In the genomic region with DNA sequence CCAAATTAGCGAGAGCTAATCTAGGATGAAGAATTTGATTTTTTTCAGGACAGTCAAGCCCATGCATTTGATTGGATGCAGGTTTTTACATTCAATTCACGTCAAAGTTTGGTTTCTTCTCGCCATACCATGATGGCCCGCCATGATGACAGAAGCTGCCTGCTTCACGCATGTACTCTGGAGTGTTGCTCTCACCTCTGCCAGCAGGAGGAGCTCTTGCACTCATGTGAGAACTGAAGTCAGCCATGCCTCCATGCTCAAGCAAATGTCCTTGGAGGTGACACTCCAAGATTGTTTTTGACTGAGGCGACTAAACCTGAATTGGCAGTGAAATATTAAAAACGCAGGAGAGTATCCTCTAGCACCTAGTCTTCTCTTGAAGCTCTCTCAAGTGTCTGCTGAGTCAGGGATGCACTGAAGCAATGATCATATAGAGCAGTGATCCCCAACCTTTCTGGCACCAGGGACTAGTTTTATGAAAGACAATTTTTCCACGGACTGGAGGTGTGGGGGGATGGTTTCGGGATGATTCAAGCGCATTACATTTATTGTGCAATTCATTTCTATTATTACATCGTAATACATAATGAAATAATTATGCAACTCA, we compare ENCODE assay signal across 8 cellular contexts.
DNase-seq lines count a peak whose midpoint lies in the region; ATAC-seq and TF ChIP-seq lines count a peak whose summit lies in the region.

No MANE protein-coding gene starts in this region.

- no peaks in the 10 kb centered on the region for H3K36me3 ChIP-seq in fibroblast of lung (ENCODE audit: control insufficient read depth, insufficient read depth, low read length)

- no peaks in the 10 kb centered on the region for H3K36me3 Mint-ChIP-seq in activated CD4-positive, alpha-beta memory T cell treated with anti-CD3 and anti-CD28 coated beads, Interleukin-2, amount 10 ng/mL, durations not matched to agents 7 days and 5 days (ENCODE audit: low read depth)
- no peaks in the 10 kb centered on the region for H3K36me3 Mint-ChIP-seq in osteocyte (ENCODE audit: unreplicated experiment)

- no peak overlapping the region for H2AFZ ChIP-seq in fibroblast of lung (ENCODE audit: low read length)

- no peaks in the 10 kb centered on the region for H3K9me3 ChIP-seq in fibroblast of lung (ENCODE audit: control insufficient read depth, insufficient read depth, low read depth, low read length)

- CTCF ChIA-PET in activated CD4-positive, alpha-beta memory T cell treated with anti-CD3 and anti-CD28 coated beads, Interleukin-2, amount 10 ng/mL, durations not matched to agents 7 days and 5 days (lab: Charles Lee) = interaction anchor here (0.6 to 3.2 kb wide), 11 partner anchors 9 to 1319 kb away, joined by 3 to 12 read pairs (median 4); no protein-coding TSS in a partner anchor

- TF ChIP-seq CTCF in fibroblast of lung (conservative IDR thresholded peaks at IDR 0.05 in 1 of 2, IDR thresholded peaks at IDR 0.05 in 1 of 2; ENCODE audit: low read depth in 1 of 2, low read length in 2 of 2) = peak; percentile 57 to 65
- TF ChIP-seq CTCF in osteocyte (IDR thresholded peaks at IDR 0.05) = peak; percentile 61

- H3K9me3 Mint-ChIP-seq in activated CD4-positive, alpha-beta memory T cell treated with anti-CD3 and anti-CD28 coated beads, Interleukin-2, amount 10 ng/mL, durations not matched to agents 7 days and 5 days = no peaks in the 10 kb centered on the region
- H3K9me3 Mint-ChIP-seq in osteocyte (ENCODE audit: unreplicated experiment) = no peaks in the 10 kb centered on the region

- DNase-seq in Ammon's horn (ENCODE audit: low spot score) (peak; percentile 20), NCI-H446 treated with DMSO at 0.1 percent for 48 hours (lab: John Stamatoyannopoulos, UW) (peak; percentile 31), fibroblast of lung (ENCODE audit: low read depth in 2 of 2) (peak; percentile 34 to 42), osteocyte (ENCODE audit: extremely low spot score, unreplicated experiment) (no peak), DMS79 (lab: John Stamatoyannopoulos, UW) (no peak)
- peak; percentile 61 for DNase-seq in activated CD4-positive, alpha-beta memory T cell treated with anti-CD3 and anti-CD28 coated beads, Interleukin-2, amount 10 ng/mL, durations not matched to agents 7 days and 5 days

- POLR2A ChIA-PET in activated CD4-positive, alpha-beta memory T cell treated with anti-CD3 and anti-CD28 coated beads, Interleukin-2, amount 10 ng/mL, durations not matched to agents 7 days and 5 days (lab: Charles Lee) = no interaction called here

- no peak overlapping the region for H3K9ac ChIP-seq in fibroblast of lung (ENCODE audit: insufficient read depth, low read length)

- H3K27me3 ChIP-seq in fibroblast of lung (ENCODE audit: control insufficient read depth, insufficient read depth, low read length) = no peaks in the 10 kb centered on the region

- ATAC-seq in GM18520 (IDR thresholded peaks at IDR 0.05; ENCODE audit: unreplicated experiment) (peak; percentile 99), HG02973 (IDR thresholded peaks at IDR 0.05; ENCODE audit: unreplicated experiment) (peak; percentile 98)

- H3K4me1 Mint-ChIP-seq in activated CD4-positive, alpha-beta memory T cell treated with anti-CD3 and anti-CD28 coated beads, Interleukin-2, amount 10 ng/mL, durations not matched to agents 7 days and 5 days = no peaks in the 10 kb centered on the region
- H3K4me1 Mint-ChIP-seq in osteocyte (ENCODE audit: unreplicated experiment) = no peaks in the 10 kb centered on the region

- H3K4me2 ChIP-seq in fibroblast of lung (ENCODE audit: extremely low read depth, insufficient read depth, low read length) = no peak overlapping the region

- H3K27ac ChIP-seq in fibroblast of lung (ENCODE audit: insufficient read depth, low read length) = no peak overlapping the region

- H3K4me3 Mint-ChIP-seq in activated CD4-positive, alpha-beta memory T cell treated with anti-CD3 and anti-CD28 coated beads, Interleukin-2, amount 10 ng/mL, durations not matched to agents 7 days and 5 days = no peak overlapping the region
- no peak overlapping the region for H3K4me3 Mint-ChIP-seq in osteocyte (ENCODE audit: unreplicated experiment)

- no peaks in the 10 kb centered on the region for H4K20me1 ChIP-seq in fibroblast of lung (ENCODE audit: control insufficient read depth, extremely low read depth, insufficient read depth, low read length)

- H3K27ac Mint-ChIP-seq in activated CD4-positive, alpha-beta memory T cell treated with anti-CD3 and anti-CD28 coated beads, Interleukin-2, amount 10 ng/mL, durations not matched to agents 7 days and 5 days = no peak overlapping the region
- H3K27ac Mint-ChIP-seq in osteocyte (ENCODE audit: unreplicated experiment) = no peak overlapping the region

- H3K79me2 ChIP-seq in fibroblast of lung (ENCODE audit: control insufficient read depth, insufficient read depth, low read length) = no peaks in the 10 kb centered on the region

- no peak overlapping the region for H3K4me3 ChIP-seq in fibroblast of lung (replicated peaks in 1 of 4; ENCODE audit: control extremely low read depth in 1 of 4, insufficient read depth in 1 of 4, low read depth in 3 of 4, low read length in 4 of 4)

- H3K27me3 Mint-ChIP-seq in activated CD4-positive, alpha-beta memory T cell treated with anti-CD3 and anti-CD28 coated beads, Interleukin-2, amount 10 ng/mL, durations not matched to agents 7 days and 5 days = peaks cover 3% of the 10 kb centered on the region
- peaks cover 19% of the 10 kb centered on the region for H3K27me3 Mint-ChIP-seq in osteocyte (ENCODE audit: unreplicated experiment)

- no peaks in the 10 kb centered on the region for H3K4me1 ChIP-seq in fibroblast of lung (ENCODE audit: control insufficient read depth, extremely low read depth, insufficient read depth, low read length)

Comparison
In these comparisons a context has a peak if more than half of its experiments do, and no peak if none do; other contexts are left out.
1. DNase-seq: peak in Ammon's horn (single experiment), NCI-H446 treated with DMSO at 0.1 percent for 48 hours (single experiment), activated CD4-positive, alpha-beta memory T cell treated with anti-CD3 and anti-CD28 coated beads, Interleukin-2, amount 10 ng/mL, durations not matched to agents 7 days and 5 days (single experiment) and fibroblast of lung (2 of 2); none in osteocyte (single experiment) and DMS79 (single experiment).